Comparison of ENCODE assay signal across 12 cellular contexts in genomic region chr17:27239046-27239445, GRCh38. TPM values are rescaled to one million over a fixed set of nuclear protein-coding genes. Genes with fewer than 3 reads are reported as not detected.
DNase-seq lines count a peak whose midpoint lies in the region; ATAC-seq, FAIRE-seq and TF ChIP-seq lines count a peak whose summit lies in the region.
"Had no signal": no experiment of that assay in that cellular context is flagged by ENCODE, and none has a peak within 500 bp of the region (broad histone marks: within the 10 kb centered on the region; RNA-seq: fewer than 3 reads in every experiment).

No MANE protein-coding gene starts in this region.

- H3K14ac ChIP-seq in IMR-90 (replicated peaks; ENCODE audit: low read depth, low read length), result no peak overlapping the region

- H2BK15ac ChIP-seq in IMR-90 (ENCODE audit: low read depth, low read length), result no peak overlapping the region

- POLR2A ChIA-PET in IMR-90 (lab: Charles Lee; ENCODE audit: unreplicated experiment), result no interaction called here

- DNase-seq in NOMO-1 treated with DMSO at 0.1 percent for 48 hours (lab: John Stamatoyannopoulos, UW; ENCODE audit: unreplicated experiment) (peak; percentile 20), NOMO-1 treated with dmso at 0.1 percent for 144 hours (lab: John Stamatoyannopoulos, UW; ENCODE audit: unreplicated experiment) (no peak), IMR-90 (no peak), naive B cell (no peak), urothelium cell line (ENCODE audit: low spot score) (no peak), AG08396 (ENCODE audit: low spot score) (no peak), RPMI8226 (no peak)
- DNase-seq: esophagus squamous epithelium, mesenchymal stem cell had no signal

- no peak overlapping the region for H2BK5ac ChIP-seq in IMR-90 (ENCODE audit: low read depth, low read length, poor library complexity, severe bottlenecking)

- no peak overlapping the region for H3K27ac ChIP-seq in IMR-90 (ENCODE audit: insufficient read depth, low read length)
- H3K27ac ChIP-seq: 22Rv1 had no signal

- no peaks in the 10 kb centered on the region for H3K79me1 ChIP-seq in IMR-90 (ENCODE audit: low read depth in 1 of 2, low read length in 2 of 2)

- H3K36me3 ChIP-seq in IMR-90 (ENCODE audit: control insufficient read depth, insufficient read depth, low read length), result no peaks in the 10 kb centered on the region
- H3K36me3 ChIP-seq: esophagus squamous epithelium, Peyer's patch had no signal

- no peaks in the 10 kb centered on the region; the same call in 1 of the 2 replicates for H3K27me3 ChIP-seq in IMR-90 (ENCODE audit: control insufficient read depth, insufficient read depth, low read length)
- H3K27me3 ChIP-seq: esophagus squamous epithelium, Peyer's patch had no signal

- no peak overlapping the region for H3K23ac ChIP-seq in IMR-90 (ENCODE audit: low read depth, low read length)

- intact Hi-C loops in IMR-90 (cut with micrococcal nuclease), result loop anchor here (5.0 kb wide), 2 partner anchors 42 to 413 kb away; no protein-coding TSS in a partner anchor

- no TSS peak for BruUV-seq in IMR-90 (replicated peaks; lab: Mats Ljungman, UMichigan)

- 0 out of 2 replicates have a peak, but pooled peaks cover 1% of the 10 kb centered on the region for H3K9me1 ChIP-seq in IMR-90 (ENCODE audit: insufficient read depth, low read length)

- no peak overlapping the region for H3K9ac ChIP-seq in IMR-90 (ENCODE audit: low read depth, low read length)

- no peaks in the 10 kb centered on the region for H3K9me3 Mint-ChIP-seq in naive B cell

- H2AFZ ChIP-seq in IMR-90 (replicated peaks; ENCODE audit: low read length, poor library complexity), result peak overlapping the region; percentile 52

- no peak overlapping the region for H4K8ac ChIP-seq in IMR-90 (ENCODE audit: low read depth in 2 of 2, low read length in 2 of 2)

- no peak overlapping the region for H4K5ac ChIP-seq in IMR-90 (ENCODE audit: low read depth, low read length)

- CTCF ChIA-PET in IMR-90 (lab: Yijun Ruan, JAX), result no interaction called here

- TF ChIP-seq RAD21 in IMR-90 (IDR thresholded peaks at IDR 0.05; ENCODE audit: low read length), result no peak

- H3K56ac ChIP-seq in IMR-90 (ENCODE audit: extremely low read depth, insufficient read depth, low read length), result no peak overlapping the region

- no peak overlapping the region for H3K4me2 ChIP-seq in IMR-90 (ENCODE audit: low read depth, low read length)

- TF ChIP-seq POLR2A in IMR-90 (IDR thresholded peaks at IDR 0.05; ENCODE audit: low read depth, low read length), result no peak

- no peak overlapping the region for H2BK120ac ChIP-seq in IMR-90 (ENCODE audit: low read depth, low read length)

- H2BK20ac ChIP-seq in IMR-90 (ENCODE audit: low read depth, low read length), result no peak overlapping the region

- no peak for FAIRE-seq in urothelium cell line (lab: Jason Lieb, UNC)

- peak overlapping the region in 1 of 8 donors; percentile 35 for H3K4me3 Mint-ChIP-seq in naive B cell

- no peak overlapping the region for H3K4ac ChIP-seq in IMR-90 (ENCODE audit: low read depth, low read length)

- WGBS in IMR-90 (ENCODE audit: extremely low coverage in 2 of 2, insufficient read length in 1 of 2), 2 experiments, result 90% methylated on average over 2 of the region's 5 CpGs; no CpG with 5 or more reads in 1 of the 2 experiments

- ATAC-seq in GM21423 (IDR thresholded peaks at IDR 0.05; ENCODE audit: unreplicated experiment) (peak; percentile 50), IMR-90 (ENCODE audit: low read depth) (no peak), naive B cell (ENCODE audit: low read depth in 2 of 2) (peak in 1 of 2 donors; percentile 25)

- H3K18ac ChIP-seq in IMR-90 (ENCODE audit: low read depth, low read length), result no peak overlapping the region

- no peak overlapping the region for H3K4me3 ChIP-seq in IMR-90 (ENCODE audit: insufficient read depth, low read depth, low read length)
- H3K4me3 ChIP-seq: esophagus squamous epithelium, Peyer's patch had no signal

- in situ Hi-C loops in IMR-90 (cut with MboI; ENCODE audit: low sequenced_read_pairs), result loop anchor here (10.0 to 25.0 kb wide), 3 partner anchors 198 to 523 kb away; partner anchors contain the start of gene LGALS9

- no peaks in the 10 kb centered on the region for H4K20me1 ChIP-seq in IMR-90 (ENCODE audit: insufficient read depth, low read length)

- H4K91ac ChIP-seq in IMR-90 (ENCODE audit: insufficient read depth, low read depth, low read length), result no peak overlapping the region

- H3K36me3 Mint-ChIP-seq in naive B cell, result no peaks in the 10 kb centered on the region

- H3K27me3 Mint-ChIP-seq in naive B cell, result peaks cover 0 to 7% (median 0%) of the 10 kb centered on the region in 3 donors

- no peak overlapping the region for H2AK9ac ChIP-seq in IMR-90 (replicated peaks; ENCODE audit: low read depth, low read length, poor library complexity)

- no peaks in the 10 kb centered on the region for H3K9me3 ChIP-seq in IMR-90 (ENCODE audit: control insufficient read depth, insufficient read depth, low read length)
- H3K9me3 ChIP-seq: esophagus squamous epithelium, Peyer's patch had no signal

- H3K4me1 Mint-ChIP-seq in naive B cell, result peaks cover 14 to 36% (median 26%) of the 10 kb centered on the region in 3 donors

- dilution Hi-C loops in IMR-90 (cut with HindIII; ENCODE audit: low sequenced_read_pairs, unreplicated experiment), result loop anchor here (25.0 kb wide), 1 partner anchor 98 kb away; no protein-coding TSS in a partner anchor

- TF ChIP-seq CTCF in IMR-90 (conservative IDR thresholded peaks at IDR 0.05; ENCODE audit: low read depth, low read length), result no peak

- H3K27ac Mint-ChIP-seq in naive B cell, result peak overlapping the region in 4 of 6 donors; percentile 39 to 93 (median 70)

- peaks cover 5% of the 10 kb centered on the region; the same call in 1 of the 2 replicates for H3K4me1 ChIP-seq in IMR-90 (ENCODE audit: control insufficient read depth, insufficient read depth, low read length)

- 0 out of 2 replicates have a peak overlapping the region, but pooled peaks have one; percentile 51 for H2AK5ac ChIP-seq in IMR-90 (ENCODE audit: low read depth, low read length)

TF ChIP-seq in IMR-90, 13 proteins besides CTCF, POLR2A, EP300 and RAD21:
- no peak for TF ChIP-seq RCOR1 (IDR thresholded peaks at IDR 0.05; ENCODE audit: insufficient replicate concordance, low read length)
- no peak for TF ChIP-seq RFX5 (IDR thresholded peaks at IDR 0.05; ENCODE audit: low read depth, low read length)
- TF ChIP-seq BHLHE40 (IDR thresholded peaks at IDR 0.05; ENCODE audit: low read depth, low read length), result no peak
- no peak for TF ChIP-seq MXI1 (IDR thresholded peaks at IDR 0.05; ENCODE audit: borderline replicate concordance, low read depth, low read length)
- no peak for TF ChIP-seq CEBPB (IDR thresholded peaks at IDR 0.05; ENCODE audit: low read depth, low read length)
- no peak for TF ChIP-seq USF2 (IDR thresholded peaks at IDR 0.05; ENCODE audit: low read depth, low read length)
- TF ChIP-seq SMC3 (IDR thresholded peaks at IDR 0.05; ENCODE audit: low read depth, low read length), result no peak
- TF ChIP-seq FOS (IDR thresholded peaks at IDR 0.05; ENCODE audit: low read depth, low read length), result no peak
- no peak for TF ChIP-seq MAFK (IDR thresholded peaks at IDR 0.05; ENCODE audit: low read depth, low read length)
- TF ChIP-seq ELK1 (IDR thresholded peaks at IDR 0.05; ENCODE audit: borderline replicate concordance, low read depth, low read length), result no peak
- no peak for TF ChIP-seq NFE2L2 (IDR thresholded peaks at IDR 0.05; ENCODE audit: low read depth, low read length)

RNA-seq across cellular contexts. Expression of gene WSB1, which starts 54.9 kb away (rescaled TPM):
- total RNA-seq in IMR-90 (2012; rRNA removed), result 112 and 140 TPM in 2 replicates
- polyA plus RNA-seq in IMR-90 (2012; rRNA removed) (266 and 289 TPM in 2 replicates), naive B cell (ENCODE audit: low read depth in 6 of 6) (100 to 1,000 TPM; 188 to 342 (median 263) TPM)
- 58.9 and 85.8 TPM in 2 replicates for polyA plus RNA-seq in IMR-90 (2012; cell fraction: cytosol; rRNA removed)
- 1,097 and 1,897 TPM in 2 replicates for polyA plus RNA-seq in IMR-90 (2012; cell fraction: nucleus; rRNA removed; ENCODE audit: low replicate concordance)
